In the genomic region with DNA sequence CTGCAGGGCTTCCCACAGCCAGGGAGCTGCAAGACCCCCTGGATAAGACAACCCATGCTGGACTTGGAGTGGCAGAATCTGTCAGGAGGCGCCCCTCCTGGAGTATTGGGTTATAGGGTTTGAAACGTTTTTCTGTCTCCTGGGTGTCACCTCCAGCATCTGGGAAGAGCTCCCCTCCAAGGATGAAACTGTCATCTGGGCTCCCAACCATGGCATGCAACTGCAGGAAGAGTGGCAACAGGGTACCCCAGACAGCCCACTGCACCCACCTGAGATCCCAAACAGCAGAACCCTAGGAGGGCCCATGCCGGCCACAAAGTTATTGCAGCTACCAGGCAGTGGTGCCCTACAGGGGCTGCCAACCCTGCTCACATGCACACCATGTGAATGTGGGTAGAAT, we compare ENCODE assay signal across 19 cellular contexts. TPM values are rescaled to one million over a fixed set of nuclear protein-coding genes. Genes with fewer than 3 reads are reported as not detected.
"Had no signal": no experiment of that assay in that cellular context is flagged by ENCODE, and none has a peak within 500 bp of the region (broad histone marks: within the 10 kb centered on the region; RNA-seq: fewer than 3 reads in every experiment).

No MANE protein-coding gene starts in this region.

- DNase-seq: activated CD4-positive, alpha-beta T cell treated with anti-CD3 and anti-CD28 coated beads, Interleukin-2, amount 10 ng/mL, durations not matched to agents 24 days and 14 days; activated T-cell treated with anti-CD3 and anti-CD28 coated beads for 4 hours; adrenal gland; hippocampal formation; immature natural killer cell; left cardiac atrium; naive thymus-derived CD8-positive, alpha-beta T cell; stimulated activated CD4-positive, alpha-beta T cell treated with anti-CD3 and anti-CD28 coated beads, Interleukin-12 subunit alpha, Interleukin-12 subunit beta, amount 100 ng/mL, for 4 hours; T-cell had no signal

- H3K36me3 Mint-ChIP-seq: activated naive CD4-positive, alpha-beta T cell treated with anti-CD3 and anti-CD28 coated beads, Interleukin-2, amount 10 ng/mL, durations not matched to agents 7 days and 5 days; immature natural killer cell; T-cell had no signal

- H3K27ac ChIP-seq: adrenal gland, suprapubic skin had no signal

- H3K4me1 Mint-ChIP-seq: activated naive CD4-positive, alpha-beta T cell treated with anti-CD3 and anti-CD28 coated beads, Interleukin-2, amount 10 ng/mL, durations not matched to agents 7 days and 5 days; activated T-helper 17 cell treated with anti-CD3 and anti-CD28 coated beads, Interleukin-2, amount 50 U/mL, for 72 hours; immature natural killer cell had no signal

- H3K36me3 ChIP-seq: adrenal gland, suprapubic skin had no signal

- H3K27ac Mint-ChIP-seq: activated CD4-positive, alpha-beta T cell treated with anti-CD3 and anti-CD28 coated beads, Interleukin-2, amount 10 ng/mL, durations not matched to agents 24 days and 14 days; activated naive CD4-positive, alpha-beta T cell treated with anti-CD3 and anti-CD28 coated beads, Interleukin-2, amount 10 ng/mL, durations not matched to agents 7 days and 5 days; activated T-helper 17 cell treated with anti-CD3 and anti-CD28 coated beads, Interleukin-2, amount 50 U/mL, for 72 hours; immature natural killer cell; naive thymus-derived CD8-positive, alpha-beta T cell; T-cell had no signal

- H3K4me3 Mint-ChIP-seq: activated CD4-positive, alpha-beta T cell treated with anti-CD3 and anti-CD28 coated beads, Interleukin-2, amount 10 ng/mL, durations not matched to agents 24 days and 14 days; activated naive CD4-positive, alpha-beta T cell treated with anti-CD3 and anti-CD28 coated beads, Interleukin-2, amount 10 ng/mL, durations not matched to agents 7 days and 5 days; activated T-helper 17 cell treated with anti-CD3 and anti-CD28 coated beads, Interleukin-2, amount 50 U/mL, for 72 hours; immature natural killer cell; T-cell had no signal

- ATAC-seq: activated T-helper 17 cell treated with anti-CD3 and anti-CD28 coated beads, Interleukin-2, amount 50 U/mL, for 72 hours; esophagus mucosa; mucosa of descending colon; stimulated activated naive CD8-positive, alpha-beta T cell treated with anti-CD3 and anti-CD28 coated beads, Interleukin-15, Interleukin-2, amounts not matched to agents 100 U/mL and 50 U/mL, for 24 hours had no signal

- H3K4me1 ChIP-seq: adrenal gland had no signal

- H3K9me3 ChIP-seq: adrenal gland, mucosa of descending colon, suprapubic skin had no signal

- H3K4me3 ChIP-seq: adrenal gland, mucosa of descending colon had no signal

- H3K9me3 Mint-ChIP-seq: activated CD4-positive, alpha-beta T cell treated with anti-CD3 and anti-CD28 coated beads, Interleukin-2, amount 10 ng/mL, durations not matched to agents 24 days and 14 days; activated naive CD4-positive, alpha-beta T cell treated with anti-CD3 and anti-CD28 coated beads, Interleukin-2, amount 10 ng/mL, durations not matched to agents 7 days and 5 days; activated T-helper 17 cell treated with anti-CD3 and anti-CD28 coated beads, Interleukin-2, amount 50 U/mL, for 72 hours; immature natural killer cell; naive thymus-derived CD8-positive, alpha-beta T cell; T-cell had no signal

RNA-seq across cellular contexts. Expression of gene GSG1L, which starts 0.6 kb away (rescaled TPM):
- total RNA-seq: activated CD4-positive, alpha-beta T cell treated with anti-CD3 and anti-CD28 coated beads, Interleukin-2, amount 10 ng/mL, durations not matched to agents 24 days and 14 days; activated CD8-positive, alpha-beta memory T cell treated with anti-CD3 and anti-CD28 coated beads for 36 hours; adrenal gland; dermis microvascular lymphatic vessel endothelial cell; esophagus mucosa; glomerular endothelial cell; naive thymus-derived CD8-positive, alpha-beta T cell; osteocyte; T-cell had no signal
- polyA plus RNA-seq: immature natural killer cell; naive thymus-derived CD8-positive, alpha-beta T cell had no signal
